In genomic region chr12:45973526-45973925, GRCh38 we compare ENCODE assay signal across 15 cellular contexts. TPM values are rescaled to one million over a fixed set of nuclear protein-coding genes. Genes with fewer than 3 reads are reported as not detected.
DNase-seq lines count a peak whose midpoint lies in the region; ATAC-seq and TF ChIP-seq lines count a peak whose summit lies in the region.
"Had no signal": no experiment of that assay in that cellular context is flagged by ENCODE, and none has a peak within 500 bp of the region (broad histone marks: within the 10 kb centered on the region; RNA-seq: fewer than 3 reads in every experiment).

No MANE protein-coding gene starts in this region.

- H3K36me3 Mint-ChIP-seq in natural killer cell treated with Interleukin-12 subunit alpha and Interleukin-12 subunit beta and Interleukin-15 and Interleukin-18, amount 100 ng/mL, for 72 hours: peaks cover 7% of the 10 kb centered on the region
- no peaks in the 10 kb centered on the region for H3K36me3 Mint-ChIP-seq in natural killer cell

- H3K27me3 ChIP-seq in thoracic aorta (replicated peaks; ENCODE audit: insufficient read depth) (no peaks in the 10 kb centered on the region), psoas muscle (ENCODE audit: insufficient read depth in 3 of 3, low read length in 2 of 3) (no peaks in the 10 kb centered on the region)
- H3K27me3 ChIP-seq: BLaER1 treated with 17β-estradiol and CSF1 and Interleukin-3, amounts not matched to agents 10 nM and 100 nM; ovary had no signal

- 75 to 78% (median 75%) methylated on average over 2 of the region's 2 CpGs for WGBS in psoas muscle, 3 donors

- H3K4me3 ChIP-seq in WI38 (ENCODE audit: low read depth, low read length) (peak overlapping the region; percentile 25; the same call in 1 of the 2 replicates), fibroblast of the aortic adventitia (ENCODE audit: low read depth, low read length) (no peak overlapping the region), thoracic aorta (peak overlapping the region; percentile 40), psoas muscle (no peak overlapping the region)
- H3K4me3 ChIP-seq: lung, ovary had no signal

- H3K9me3 Mint-ChIP-seq in natural killer cell treated with Interleukin-12 subunit alpha and Interleukin-12 subunit beta and Interleukin-15 and Interleukin-18, amount 100 ng/mL, for 72 hours: no peaks in the 10 kb centered on the region
- no peaks in the 10 kb centered on the region for H3K9me3 Mint-ChIP-seq in natural killer cell

- H3K9me3 ChIP-seq in thoracic aorta (no peaks in the 10 kb centered on the region), psoas muscle (no peaks in the 10 kb centered on the region)
- H3K9me3 ChIP-seq: ovary had no signal

- peaks cover 63 to 70% of the 10 kb centered on the region in 2 donors for H3K4me1 Mint-ChIP-seq in natural killer cell treated with Interleukin-12 subunit alpha and Interleukin-12 subunit beta and Interleukin-15 and Interleukin-18, amount 100 ng/mL, for 72 hours (ENCODE audit: low read depth in 2 of 2)
- H3K4me1 Mint-ChIP-seq in natural killer cell: peaks cover 75 to 87% of the 10 kb centered on the region in 2 donors

- DNase-seq in natural killer cell treated with Interleukin-12 subunit alpha and Interleukin-12 subunit beta and Interleukin-15 and Interleukin-18, amount 100 ng/mL, for 72 hours (ENCODE audit: low spot score): no peak
- DNase-seq in natural killer cell (no peak), fibroblast of the aortic adventitia (ENCODE audit: low read depth) (peak; percentile 54), thoracic aorta (ENCODE audit: low spot score) (no peak), psoas muscle (no peak)
- DNase-seq: NCI-H146; NCI-H748 treated with DMSO at 0.1 percent for 48 hours; ovary; Right ventricle myocardium superior; stimulated activated CD8-positive, alpha-beta memory T cell treated with anti-CD3 and anti-CD28 coated beads, Interleukin-4, amount 100 ng/mL, for 48 hours had no signal

- H3K36me3 ChIP-seq in thoracic aorta (no peaks in the 10 kb centered on the region), psoas muscle (ENCODE audit: insufficient read depth in 1 of 2, low read depth in 1 of 2) (peaks cover 0 to 2% of the 10 kb centered on the region in 2 donors)
- H3K36me3 ChIP-seq: ovary had no signal

- no peak for ATAC-seq in natural killer cell treated with Interleukin-12 subunit alpha and Interleukin-12 subunit beta and Interleukin-15 and Interleukin-18, amount 100 ng/mL, for 72 hours
- ATAC-seq in natural killer cell: no peak
- no peak for ATAC-seq in thoracic aorta (ENCODE audit: insufficient number of reproducible peaks, low FRiP score, low read depth)
- ATAC-seq in psoas muscle: no peak
- ATAC-seq in GM18502 (IDR thresholded peaks at IDR 0.05; ENCODE audit: poor library complexity, unreplicated experiment): no peak
- no peak for ATAC-seq in GM18517 (IDR thresholded peaks at IDR 0.05; ENCODE audit: unreplicated experiment)

- H3K27me3 Mint-ChIP-seq in natural killer cell treated with Interleukin-12 subunit alpha and Interleukin-12 subunit beta and Interleukin-15 and Interleukin-18, amount 100 ng/mL, for 72 hours: no peaks in the 10 kb centered on the region
- no peaks in the 10 kb centered on the region for H3K27me3 Mint-ChIP-seq in natural killer cell (ENCODE audit: low read depth in 2 of 2)

- H3K27ac ChIP-seq in thoracic aorta: peak overlapping the region; percentile 1 to 34
- no peak overlapping the region for H3K27ac ChIP-seq in psoas muscle
- H3K27ac ChIP-seq: ovary had no signal

- intact Hi-C loops in natural killer cell (cut with micrococcal nuclease): no loop called here
- intact Hi-C loops in psoas muscle (cut with DNase I): no loop called here

- TF ChIP-seq CTCF in natural killer cell (IDR thresholded peaks at IDR 0.05) (no peak), WI38 (IDR thresholded peaks at IDR 0.05; ENCODE audit: low read depth, low read length) (no peak), fibroblast of the aortic adventitia (IDR thresholded peaks at IDR 0.05; ENCODE audit: insufficient read depth, low read length) (no peak), thoracic aorta (IDR thresholded peaks at IDR 0.05) (no peak), psoas muscle (IDR thresholded peaks at IDR 0.05) (no peak)

- H3K4me3 Mint-ChIP-seq in natural killer cell treated with Interleukin-12 subunit alpha and Interleukin-12 subunit beta and Interleukin-15 and Interleukin-18, amount 100 ng/mL, for 72 hours: peak overlapping the region; percentile 30
- H3K4me3 Mint-ChIP-seq in natural killer cell: no peak overlapping the region

- peak overlapping the region; percentile 15 to 57 for H3K27ac Mint-ChIP-seq in natural killer cell treated with Interleukin-12 subunit alpha and Interleukin-12 subunit beta and Interleukin-15 and Interleukin-18, amount 100 ng/mL, for 72 hours
- peak overlapping the region in 1 of 2 donors; percentile 73 for H3K27ac Mint-ChIP-seq in natural killer cell

- H3K4me1 ChIP-seq in thoracic aorta (ENCODE audit: control insufficient read depth in 1 of 2, low read depth in 2 of 2) (peaks cover 49 to 83% of the 10 kb centered on the region in 2 donors), psoas muscle (peaks cover 79% of the 10 kb centered on the region)

RNA-seq across cellular contexts. Expression of gene SCAF11, which starts 16.8 kb away (rescaled TPM):
- total RNA-seq in natural killer cell treated with Interleukin-12 subunit alpha and Interleukin-12 subunit beta and Interleukin-15 and Interleukin-18, amount 100 ng/mL, for 72 hours: 100 to 1,000 TPM; 106 to 117 TPM
- 100 to 1,000 TPM; 208 to 232 (median 220) TPM for total RNA-seq in natural killer cell
- total RNA-seq in fibroblast of the aortic adventitia (ENCODE audit: low replicate concordance): 134 and 341 TPM in 2 replicates
- 100 to 1,000 TPM; 158 to 199 TPM for total RNA-seq in thoracic aorta
- total RNA-seq in psoas muscle: 10 to 100 TPM; 63.5 to 90.0 (median 75.9) TPM
- 10 to 100 TPM; 28.5 to 45.1 (median 29.9) TPM for polyA plus RNA-seq in psoas muscle

Comparison
In these comparisons a context has a peak if more than half of its experiments do, and no peak if none do; other contexts are left out.
1. H3K4me3 ChIP-seq: peak in WI38 (single experiment) and thoracic aorta (single experiment); none in fibroblast of the aortic adventitia (single experiment) and psoas muscle (single experiment).